Comparison of ENCODE assay signal across 2 cellular contexts in genomic region chr19:13058951-13059660, GRCh38.
TF ChIP-seq lines count a peak whose summit lies in the region.

No MANE protein-coding gene starts in this region.

TF ChIP-seq in SK-N-SH, 30 proteins besides CTCF, POLR2A, EP300 and RAD21 (continued from another document):
- TF ChIP-seq TAF1 (IDR thresholded peaks at IDR 0.05; ENCODE audit: borderline replicate concordance, low read depth, low read length): no peak
- TF ChIP-seq ELF1 (IDR thresholded peaks at IDR 0.05): no peak

TF ChIP-seq in SK-N-SH treated with all-trans-retinoic acid at 6 μM for 48 hours, 23 proteins besides CTCF, POLR2A, EP300 and RAD21 (continued from another document):
- TF ChIP-seq PATZ1 (CRISPR knock-in tag; IDR thresholded peaks at IDR 0.05; ENCODE audit: borderline replicate concordance) (no peak), RARB (CRISPR knock-in tag; IDR thresholded peaks at IDR 0.05) (no peak), PPARA (CRISPR knock-in tag; IDR thresholded peaks at IDR 0.05; ENCODE audit: borderline replicate concordance) (no peak), TOX (CRISPR knock-in tag; IDR thresholded peaks at IDR 0.05; ENCODE audit: borderline replicate concordance) (no peak), BACH2 (CRISPR knock-in tag; IDR thresholded peaks at IDR 0.05; ENCODE audit: borderline replicate concordance) (no peak), ZFP3 (CRISPR knock-in tag; IDR thresholded peaks at IDR 0.05) (no peak), GLIS3 (CRISPR knock-in tag; IDR thresholded peaks at IDR 0.05) (no peak), TSHZ2 (CRISPR knock-in tag; IDR thresholded peaks at IDR 0.05) (no peak)
